Comparison of ENCODE assay signal across 9 cellular contexts in genomic region chr1:59699227-59699847, GRCh38.
DNase-seq lines count a peak whose midpoint lies in the region; ATAC-seq and TF ChIP-seq lines count a peak whose summit lies in the region.
"Had no signal": no experiment of that assay in that cellular context is flagged by ENCODE, and none has a peak within 500 bp of the region (broad histone marks: within the 10 kb centered on the region; RNA-seq: fewer than 3 reads in every experiment).

No MANE protein-coding gene starts in this region.

- no peak overlapping the region for H3K4me3 Mint-ChIP-seq in effector memory CD8-positive, alpha-beta T cell
- H3K4me3 Mint-ChIP-seq: activated naive CD8-positive, alpha-beta T cell had no signal

- no peaks in the 10 kb centered on the region for H3K36me3 Mint-ChIP-seq in effector memory CD8-positive, alpha-beta T cell (ENCODE audit: insufficient read depth)
- H3K36me3 Mint-ChIP-seq: activated naive CD8-positive, alpha-beta T cell had no signal

- H3K4me1 Mint-ChIP-seq in effector memory CD8-positive, alpha-beta T cell (ENCODE audit: low read depth in 2 of 2): peaks cover 4 to 19% of the 10 kb centered on the region in 2 donors

- H3K9me3 Mint-ChIP-seq in effector memory CD8-positive, alpha-beta T cell: no peaks in the 10 kb centered on the region

- no peak overlapping the region for H3K27ac Mint-ChIP-seq in effector memory CD8-positive, alpha-beta T cell
- H3K27ac Mint-ChIP-seq: activated naive CD8-positive, alpha-beta T cell had no signal

- peak; percentile 94 for TF ChIP-seq CTCF in LNCAP (IDR thresholded peaks at IDR 0.05)

- peak; percentile 32 to 75 (median 47) for DNase-seq in NCI-H1417 (lab: John Stamatoyannopoulos, UW)
- DNase-seq in NCI-H1417 treated with DMSO at 0.1 percent for 48 hours (lab: John Stamatoyannopoulos, UW): no peak
- DNase-seq in SHP77 (lab: John Stamatoyannopoulos, UW): peak; percentile 27 to 35
- DNase-seq in effector memory CD8-positive, alpha-beta T cell: peak; percentile 15 to 36 (median 18)
- DNase-seq in mucosa of gallbladder (ENCODE audit: low spot score): peak; percentile 20
- DNase-seq in AG08396 (ENCODE audit: low spot score): no peak

- H3K27me3 Mint-ChIP-seq in effector memory CD8-positive, alpha-beta T cell: no peaks in the 10 kb centered on the region
- H3K27me3 Mint-ChIP-seq: activated naive CD8-positive, alpha-beta T cell had no signal

- peak; percentile 64 for ATAC-seq in effector memory CD8-positive, alpha-beta T cell (replicated peaks)
- ATAC-seq in HG02610 (IDR thresholded peaks at IDR 0.05; ENCODE audit: unreplicated experiment): no peak

Comparison
In these comparisons a context has a peak if more than half of its experiments do, and no peak if none do; other contexts are left out.
1. DNase-seq: peak in NCI-H1417 (3 of 3), SHP77 (2 of 2), effector memory CD8-positive, alpha-beta T cell (3 of 3) and mucosa of gallbladder (single experiment); none in NCI-H1417 treated with DMSO at 0.1 percent for 48 hours (single experiment) and AG08396 (single experiment).